8 cellular contexts compared by ENCODE assay signal in the genomic region with DNA sequence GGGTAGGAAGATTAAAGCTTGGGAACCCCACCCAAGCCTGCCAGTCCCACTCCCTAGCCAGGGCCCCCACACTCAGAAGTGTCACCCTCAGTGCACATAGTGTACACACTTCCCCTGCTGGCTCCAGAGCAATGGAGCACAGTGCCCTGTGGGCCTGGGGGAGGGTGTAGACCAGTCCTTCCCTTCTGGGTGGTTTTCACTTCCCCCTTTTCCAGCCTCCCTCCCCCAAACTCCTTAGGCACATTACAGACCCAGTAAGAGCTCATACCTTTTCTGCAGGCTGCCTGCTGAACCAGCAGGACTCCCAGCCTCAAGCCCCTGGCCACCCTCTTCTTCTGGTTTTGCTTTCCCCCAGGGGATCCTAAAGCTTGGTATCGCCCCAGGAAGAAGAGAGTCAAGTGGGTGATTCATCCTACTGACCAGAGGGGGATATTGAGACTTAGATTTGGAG. TPM values are rescaled to one million over a fixed set of nuclear protein-coding genes. Genes with fewer than 3 reads are reported as not detected.
A peak's percentile ranks its signal among the peaks of the same experiment; 100 is the strongest.
DNase-seq lines count a peak whose midpoint lies in the region; ATAC-seq and TF ChIP-seq lines count a peak whose summit lies in the region.

A gene with protein sequence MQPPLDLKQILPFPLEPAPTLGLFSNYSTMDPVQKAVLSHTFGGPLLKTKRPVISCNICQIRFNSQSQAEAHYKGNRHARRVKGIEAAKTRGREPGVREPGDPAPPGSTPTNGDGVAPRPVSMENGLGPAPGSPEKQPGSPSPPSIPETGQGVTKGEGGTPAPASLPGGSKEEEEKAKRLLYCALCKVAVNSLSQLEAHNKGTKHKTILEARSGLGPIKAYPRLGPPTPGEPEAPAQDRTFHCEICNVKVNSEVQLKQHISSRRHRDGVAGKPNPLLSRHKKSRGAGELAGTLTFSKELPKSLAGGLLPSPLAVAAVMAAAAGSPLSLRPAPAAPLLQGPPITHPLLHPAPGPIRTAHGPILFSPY (minus strand): TSS at position 143 of the 451 bp plus-strand sequence. CDS start 219 bp downstream, outside the sequence.

- DNase-seq in M059J (ENCODE audit: low read depth), result peak; percentile 32
- no peak for DNase-seq in endothelial cell (ENCODE audit: low spot score)
- no peak for DNase-seq in osteocyte (ENCODE audit: extremely low spot score, unreplicated experiment)
- DNase-seq in NCI-H128 (lab: John Stamatoyannopoulos, UW; ENCODE audit: unreplicated experiment), result no peak
- no peak for DNase-seq in effector CD4-positive, alpha-beta T cell
- no peak for DNase-seq in stimulated activated naive CD8-positive, alpha-beta T cell treated with anti-CD3 and anti-CD28 coated beads, Interleukin-15, Interleukin-2, amounts not matched to agents 100 U/mL and 50 U/mL, for 24 hours

- H3K9me3 Mint-ChIP-seq in endothelial cell (ENCODE audit: unreplicated experiment) (no peaks in the 10 kb centered on the region), osteocyte (ENCODE audit: unreplicated experiment) (no peaks in the 10 kb centered on the region)

- no peak within 1 kb of the TSS for H3K4me3 Mint-ChIP-seq in endothelial cell (ENCODE audit: unreplicated experiment)
- H3K4me3 Mint-ChIP-seq in osteocyte (ENCODE audit: unreplicated experiment), result no peak within 1 kb of the TSS

- peak; percentile 65 for ATAC-seq in GM18502 (IDR thresholded peaks at IDR 0.05; ENCODE audit: poor library complexity, unreplicated experiment)
- ATAC-seq in activated CD4-positive, CD25-positive, alpha-beta regulatory T cell treated with anti-CD3 and anti-CD28 coated beads, Interleukin-2, amount 50 U/mL, for 24 hours, result no peak
- no peak for ATAC-seq in stimulated activated naive CD8-positive, alpha-beta T cell treated with anti-CD3 and anti-CD28 coated beads, Interleukin-15, Interleukin-2, amounts not matched to agents 100 U/mL and 50 U/mL, for 24 hours

- H3K4me1 Mint-ChIP-seq in endothelial cell (ENCODE audit: unreplicated experiment) (peaks cover 33% of the 10 kb centered on the region), osteocyte (ENCODE audit: unreplicated experiment) (peaks cover 25% of the 10 kb centered on the region)

- H3K36me3 Mint-ChIP-seq in endothelial cell (ENCODE audit: low read depth, unreplicated experiment), result peaks cover 5% of the 10 kb centered on the region
- no peaks in the 10 kb centered on the region for H3K36me3 Mint-ChIP-seq in osteocyte (ENCODE audit: unreplicated experiment)

- no peak for TF ChIP-seq CTCF in endothelial cell (IDR thresholded peaks at IDR 0.05; ENCODE audit: unreplicated experiment)
- TF ChIP-seq CTCF in osteocyte (IDR thresholded peaks at IDR 0.05), result no peak

- H3K27ac Mint-ChIP-seq in endothelial cell (ENCODE audit: unreplicated experiment) (no peak within 1 kb of the TSS), osteocyte (ENCODE audit: unreplicated experiment) (no peak within 1 kb of the TSS)

- H3K27me3 Mint-ChIP-seq in endothelial cell (ENCODE audit: unreplicated experiment), result peaks cover 11% of the 10 kb centered on the region
- H3K27me3 Mint-ChIP-seq in osteocyte (ENCODE audit: unreplicated experiment), result no peaks in the 10 kb centered on the region

RNA-seq across cellular contexts. Expression of the gene that starts here (rescaled TPM):
- total RNA-seq in M059J (2014; rRNA removed; shearing (Covaris generic)), result 0.71 and 4.6 TPM in 2 replicates
- total RNA-seq in endothelial cell (ENCODE audit: unreplicated experiment) (15.6 TPM), osteocyte (12.3 and 12.7 TPM in 2 replicates)
